Comparison of ENCODE assay signal across 8 cellular contexts in the genomic region with DNA sequence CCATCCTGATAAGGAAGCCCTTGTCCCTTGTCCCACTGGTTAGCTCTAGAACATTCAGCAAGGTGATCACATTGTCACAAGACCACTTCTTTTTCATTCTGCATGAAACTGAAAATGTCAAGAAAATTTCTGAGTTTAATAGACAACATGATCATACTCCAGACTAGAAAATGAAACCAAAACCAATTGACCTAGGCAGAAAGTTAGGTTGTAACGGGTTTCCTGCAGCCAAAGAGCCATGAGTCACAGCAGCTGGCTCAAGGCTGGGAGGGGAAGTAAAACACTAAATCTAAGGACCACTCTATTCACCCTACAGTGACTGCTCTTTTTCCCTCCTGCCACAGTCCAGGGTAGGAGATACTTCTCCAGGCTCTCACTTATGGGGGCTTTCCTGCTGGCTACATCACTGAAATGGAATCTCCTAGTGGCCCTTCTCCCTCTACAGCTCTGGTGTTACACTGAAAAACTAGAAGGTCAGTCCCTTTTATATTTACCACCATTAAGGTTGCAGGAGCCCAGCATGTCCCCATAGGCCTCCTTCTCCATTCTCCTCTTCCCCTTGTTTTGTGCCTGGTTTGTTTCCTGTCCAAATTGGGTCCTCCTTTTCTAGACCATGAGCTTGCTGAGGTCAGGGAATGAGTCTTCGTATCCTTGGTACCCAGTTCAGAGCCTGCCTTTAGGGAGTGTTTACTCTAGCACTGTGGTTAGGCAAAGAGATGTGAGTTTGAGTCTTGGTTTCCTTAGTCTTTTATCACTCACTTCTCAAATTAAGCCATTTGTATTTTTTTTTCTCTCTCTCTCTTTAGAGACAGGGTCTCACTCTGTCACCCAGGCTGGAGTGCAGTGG.
DNase-seq lines count a peak whose midpoint lies in the region; ATAC-seq and TF ChIP-seq lines count a peak whose summit lies in the region.

No MANE protein-coding gene starts in this region.

- no peaks in the 10 kb centered on the region for H3K27me3 ChIP-seq in prostate gland (replicated peaks; ENCODE audit: insufficient read depth)

- peak overlapping the region; percentile 39 to 50 for H3K27ac ChIP-seq in prostate gland

- no peaks in the 10 kb centered on the region for H3K36me3 ChIP-seq in prostate gland

- no peak for TF ChIP-seq POLR2A in prostate gland (IDR thresholded peaks at IDR 0.05)

- peak; percentile 98 for ATAC-seq in GM18517 (IDR thresholded peaks at IDR 0.05; ENCODE audit: unreplicated experiment)
- peak; percentile 94 for ATAC-seq in HG02798 (IDR thresholded peaks at IDR 0.05; ENCODE audit: poor library complexity, unreplicated experiment)

- 50% methylated on average over 2 of the region's 2 CpGs for WGBS in prostate gland

- intact Hi-C loops in prostate gland (cut with DNase I), result no loop called here

- no peaks in the 10 kb centered on the region for H3K4me1 ChIP-seq in prostate gland (replicated peaks)

- TF ChIP-seq CTCF in fibroblast of mammary gland (conservative IDR thresholded peaks at IDR 0.05; ENCODE audit: control insufficient read depth, insufficient read depth, low read depth, low read length) (no peak), prostate gland (IDR thresholded peaks at IDR 0.05) (no peak)

- DNase-seq in NCI-H460 (ENCODE audit: extremely low read depth, low read depth) (peak; percentile 1), activated T-cell treated with anti-CD3 and anti-CD28 coated beads for 24 hours (ENCODE audit: low read depth) (peak; percentile 19), fibroblast of mammary gland (ENCODE audit: low read depth) (peak; percentile 87), prostate gland (ENCODE audit: low spot score) (peak; percentile 31), D341Med (ENCODE audit: low spot score) (no peak), NCI-H524 (lab: John Stamatoyannopoulos, UW) (no peak)

- no peaks in the 10 kb centered on the region for H3K9me3 ChIP-seq in prostate gland

- H3K4me3 ChIP-seq in fibroblast of mammary gland (ENCODE audit: control insufficient read depth, low read depth, low read length) (peak overlapping the region; percentile 21), prostate gland (no peak overlapping the region)

Comparison
In these comparisons a context has a peak if more than half of its experiments do, and no peak if none do; other contexts are left out.
1. DNase-seq: peak in NCI-H460 (single experiment), activated T-cell treated with anti-CD3 and anti-CD28 coated beads for 24 hours (single experiment), fibroblast of mammary gland (single experiment) and prostate gland (single experiment); none in D341Med (single experiment) and NCI-H524 (0 of 2).